In the genomic region with DNA sequence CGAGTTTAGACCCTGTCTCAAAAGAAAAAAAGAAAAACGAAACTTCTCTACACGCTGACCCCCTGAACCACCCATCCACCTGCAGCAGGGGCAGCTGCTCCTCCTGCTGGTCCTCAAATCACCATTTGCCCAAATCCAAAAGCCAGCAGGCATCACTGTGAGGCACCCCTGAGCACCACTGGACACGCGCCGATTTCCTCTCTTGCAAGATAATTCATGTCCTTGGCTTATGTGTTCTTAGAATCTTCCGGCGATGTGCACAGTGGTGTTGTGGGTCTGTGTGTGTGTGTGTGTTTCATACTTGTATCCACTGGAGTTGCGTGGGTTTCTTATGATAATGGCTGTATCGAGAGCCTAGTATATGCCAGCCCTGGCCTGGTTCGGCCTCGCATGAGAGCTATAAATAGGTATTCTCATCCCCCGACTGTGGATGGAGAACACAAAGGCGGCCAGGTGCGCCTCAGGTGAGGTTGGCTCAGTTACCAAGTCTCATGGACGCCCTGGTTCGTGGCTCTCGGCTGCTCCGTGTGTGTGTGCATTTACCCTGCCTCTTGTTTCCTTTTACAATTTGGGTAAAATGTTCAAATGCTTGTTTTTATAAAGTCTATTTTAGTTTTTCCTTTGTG, we compare ENCODE assay signal across 17 cellular contexts.
DNase-seq lines count a peak whose midpoint lies in the region; ATAC-seq and TF ChIP-seq lines count a peak whose summit lies in the region.
"Had no signal": no experiment of that assay in that cellular context is flagged by ENCODE, and none has a peak within 500 bp of the region (broad histone marks: within the 10 kb centered on the region; RNA-seq: fewer than 3 reads in every experiment).

No MANE protein-coding gene starts in this region.

- H3K36me3 ChIP-seq in IMR-90 (ENCODE audit: control insufficient read depth, insufficient read depth, low read length): peaks cover 40% of the 10 kb centered on the region
- H3K36me3 ChIP-seq: HAP-1, uterus had no signal

- intact Hi-C loops in IMR-90 (cut with micrococcal nuclease) (no loop called here), sciatic nerve (cut with DNase I) (no loop called here)

- peak overlapping the region; percentile 45 for H2AK9ac ChIP-seq in IMR-90 (replicated peaks; ENCODE audit: low read depth, low read length, poor library complexity)

- dilution Hi-C loops in IMR-90 (cut with HindIII; ENCODE audit: low sequenced_read_pairs, unreplicated experiment): no loop called here

- H2BK20ac ChIP-seq in IMR-90 (ENCODE audit: low read depth, low read length): no peak overlapping the region

- ATAC-seq in IMR-90 (ENCODE audit: low read depth): no peak
- ATAC-seq in sciatic nerve: no peak
- ATAC-seq: PC-3 had no signal

- H3K9me1 ChIP-seq in IMR-90 (ENCODE audit: insufficient read depth, low read length): no peaks in the 10 kb centered on the region; the same call in 1 of the 2 replicates

- H3K27me3 ChIP-seq in IMR-90 (ENCODE audit: control insufficient read depth, insufficient read depth, low read length): no peaks in the 10 kb centered on the region
- H3K27me3 ChIP-seq: uterus had no signal

- TF ChIP-seq RAD21 in IMR-90 (IDR thresholded peaks at IDR 0.05; ENCODE audit: low read length): no peak

- no peak overlapping the region for H3K4me2 ChIP-seq in IMR-90 (ENCODE audit: low read depth, low read length)

- no peak for TF ChIP-seq CTCF in IMR-90 (conservative IDR thresholded peaks at IDR 0.05; ENCODE audit: low read depth, low read length)

- H2BK15ac ChIP-seq in IMR-90 (ENCODE audit: low read depth, low read length): no peak overlapping the region

- no peak overlapping the region for H2BK5ac ChIP-seq in IMR-90 (ENCODE audit: low read depth, low read length, poor library complexity, severe bottlenecking)

- H3K23ac ChIP-seq in IMR-90 (ENCODE audit: low read depth, low read length): no peak overlapping the region

- no peak overlapping the region for H3K4ac ChIP-seq in IMR-90 (ENCODE audit: low read depth, low read length)

- H3K27ac ChIP-seq in IMR-90 (ENCODE audit: insufficient read depth, low read length): no peak overlapping the region

- no peak overlapping the region for H3K56ac ChIP-seq in IMR-90 (ENCODE audit: extremely low read depth, insufficient read depth, low read length)

- no peak overlapping the region for H4K5ac ChIP-seq in IMR-90 (ENCODE audit: low read depth, low read length)

- in situ Hi-C loops in IMR-90 (cut with MboI; ENCODE audit: low sequenced_read_pairs): no loop called here

- no peak overlapping the region for H4K91ac ChIP-seq in IMR-90 (ENCODE audit: insufficient read depth, low read depth, low read length)

- H2AK5ac ChIP-seq in IMR-90 (ENCODE audit: low read depth, low read length): no peak overlapping the region

- CTCF ChIA-PET in IMR-90 (lab: Yijun Ruan, JAX): no interaction called here

- H4K20me1 ChIP-seq in IMR-90 (ENCODE audit: insufficient read depth, low read length): no peaks in the 10 kb centered on the region

- H3K79me1 ChIP-seq in IMR-90 (ENCODE audit: low read depth in 1 of 2, low read length in 2 of 2): no peaks in the 10 kb centered on the region

- H3K14ac ChIP-seq in IMR-90 (replicated peaks; ENCODE audit: low read depth, low read length): no peak overlapping the region

- TF ChIP-seq POLR2A in IMR-90 (IDR thresholded peaks at IDR 0.05; ENCODE audit: low read depth, low read length): no peak

- no peaks in the 10 kb centered on the region for H3K4me1 ChIP-seq in IMR-90 (ENCODE audit: control insufficient read depth, insufficient read depth, low read length)
- H3K4me1 ChIP-seq: HAP-1, uterus had no signal

- DNase-seq in activated CD8-positive, alpha-beta memory T cell treated with anti-CD3 and anti-CD28 coated beads, Interleukin-2, amount 50 U/mL, for 4 hours: peak; percentile 6
- DNase-seq in activated CD8-positive, alpha-beta memory T cell treated with anti-CD3 and anti-CD28 coated beads for 24 hours: no peak
- DNase-seq in IMR-90 (no peak), islet precursor cell (peak; percentile 43), sciatic nerve (ENCODE audit: low spot score) (peak; percentile 41), HuH-7.5 (ENCODE audit: low spot score) (no peak), anterior cingulate cortex (lab: John Stamatoyannopoulos, UW) (no peak)
- DNase-seq in stimulated activated CD4-positive, alpha-beta T cell treated with anti-CD3 and anti-CD28 coated beads, Interleukin-4, amount 100 ng/mL, for 1 hour: no peak
- DNase-seq: ACHN; activated naive CD8-positive, alpha-beta T cell treated with anti-CD3 and anti-CD28 coated beads for 36 hours; Calu3; NCI-H2081 treated with DMSO at 0.1 percent for 48 hours; NCI-H526 treated with DMSO at 0.1 percent for 48 hours; PC-3 had no signal

- POLR2A ChIA-PET in IMR-90 (lab: Charles Lee; ENCODE audit: unreplicated experiment): no interaction called here

- no peak overlapping the region for H3K18ac ChIP-seq in IMR-90 (ENCODE audit: low read depth, low read length)

- H3K9ac ChIP-seq in IMR-90 (ENCODE audit: low read depth, low read length): no peak overlapping the region

- H3K4me3 ChIP-seq in IMR-90 (ENCODE audit: insufficient read depth, low read depth, low read length): no peak overlapping the region
- H3K4me3 ChIP-seq: HAP-1, skin epidermis, uterus had no signal

- 100% methylated on average over 6 of the region's 19 CpGs; no CpG with 5 or more reads in 1 of the 2 experiments for WGBS in IMR-90 (ENCODE audit: extremely low coverage in 2 of 2, insufficient read length in 1 of 2), 2 experiments

- H2AFZ ChIP-seq in IMR-90 (replicated peaks; ENCODE audit: low read length, poor library complexity): no peak overlapping the region

- no peak overlapping the region for H2BK120ac ChIP-seq in IMR-90 (ENCODE audit: low read depth, low read length)

- BruUV-seq in IMR-90 (replicated peaks; lab: Mats Ljungman, UMichigan): no TSS peak

- H3K9me3 ChIP-seq in IMR-90 (ENCODE audit: control insufficient read depth, insufficient read depth, low read length): no peaks in the 10 kb centered on the region
- H3K9me3 ChIP-seq: HAP-1, uterus had no signal

- H4K8ac ChIP-seq in IMR-90 (ENCODE audit: low read depth in 2 of 2, low read length in 2 of 2): no peak overlapping the region

TF ChIP-seq in IMR-90, 13 proteins besides CTCF, POLR2A, EP300 and RAD21:
- no peak for TF ChIP-seq FOS (IDR thresholded peaks at IDR 0.05; ENCODE audit: low read depth, low read length)
- TF ChIP-seq MAFK (IDR thresholded peaks at IDR 0.05; ENCODE audit: low read depth, low read length): no peak
- TF ChIP-seq CEBPB (IDR thresholded peaks at IDR 0.05; ENCODE audit: low read depth, low read length): no peak
- TF ChIP-seq, protein P1, sequence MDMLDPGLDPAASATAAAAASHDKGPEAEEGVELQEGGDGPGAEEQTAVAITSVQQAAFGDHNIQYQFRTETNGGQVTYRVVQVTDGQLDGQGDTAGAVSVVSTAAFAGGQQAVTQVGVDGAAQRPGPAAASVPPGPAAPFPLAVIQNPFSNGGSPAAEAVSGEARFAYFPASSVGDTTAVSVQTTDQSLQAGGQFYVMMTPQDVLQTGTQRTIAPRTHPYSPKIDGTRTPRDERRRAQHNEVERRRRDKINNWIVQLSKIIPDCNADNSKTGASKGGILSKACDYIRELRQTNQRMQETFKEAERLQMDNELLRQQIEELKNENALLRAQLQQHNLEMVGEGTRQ (IDR thresholded peaks at IDR 0.05; ENCODE audit: low read depth, low read length): no peak
- TF ChIP-seq MAZ (IDR thresholded peaks at IDR 0.05; ENCODE audit: borderline replicate concordance, low read depth, low read length): no peak
- TF ChIP-seq BHLHE40 (IDR thresholded peaks at IDR 0.05; ENCODE audit: low read depth, low read length): no peak
- TF ChIP-seq CHD1 (IDR thresholded peaks at IDR 0.05; ENCODE audit: low read depth, low read length): no peak
- TF ChIP-seq MXI1 (IDR thresholded peaks at IDR 0.05; ENCODE audit: borderline replicate concordance, low read depth, low read length): no peak
- TF ChIP-seq RFX5 (IDR thresholded peaks at IDR 0.05; ENCODE audit: low read depth, low read length): no peak
- no peak for TF ChIP-seq RCOR1 (IDR thresholded peaks at IDR 0.05; ENCODE audit: insufficient replicate concordance, low read length)
- no peak for TF ChIP-seq NFE2L2 (IDR thresholded peaks at IDR 0.05; ENCODE audit: low read depth, low read length)
- TF ChIP-seq, protein P2, sequence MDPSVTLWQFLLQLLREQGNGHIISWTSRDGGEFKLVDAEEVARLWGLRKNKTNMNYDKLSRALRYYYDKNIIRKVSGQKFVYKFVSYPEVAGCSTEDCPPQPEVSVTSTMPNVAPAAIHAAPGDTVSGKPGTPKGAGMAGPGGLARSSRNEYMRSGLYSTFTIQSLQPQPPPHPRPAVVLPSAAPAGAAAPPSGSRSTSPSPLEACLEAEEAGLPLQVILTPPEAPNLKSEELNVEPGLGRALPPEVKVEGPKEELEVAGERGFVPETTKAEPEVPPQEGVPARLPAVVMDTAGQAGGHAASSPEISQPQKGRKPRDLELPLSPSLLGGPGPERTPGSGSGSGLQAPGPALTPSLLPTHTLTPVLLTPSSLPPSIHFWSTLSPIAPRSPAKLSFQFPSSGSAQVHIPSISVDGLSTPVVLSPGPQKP (IDR thresholded peaks at IDR 0.05; ENCODE audit: borderline replicate concordance, low read depth, low read length): no peak
- TF ChIP-seq SMC3 (IDR thresholded peaks at IDR 0.05; ENCODE audit: low read depth, low read length): no peak

Comparison
In these comparisons a context has a peak if more than half of its experiments do, and no peak if none do; other contexts are left out.
1. DNase-seq: peak in activated CD8-positive, alpha-beta memory T cell treated with anti-CD3 and anti-CD28 coated beads, Interleukin-2, amount 50 U/mL, for 4 hours (single experiment), islet precursor cell (single experiment) and sciatic nerve (single experiment); none in activated CD8-positive, alpha-beta memory T cell treated with anti-CD3 and anti-CD28 coated beads for 24 hours (single experiment), IMR-90 (single experiment), HuH-7.5 (single experiment), stimulated activated CD4-positive, alpha-beta T cell treated with anti-CD3 and anti-CD28 coated beads, Interleukin-4, amount 100 ng/mL, for 1 hour (single experiment) and anterior cingulate cortex (0 of 58).